22 cellular contexts compared by ENCODE assay signal in genomic region chr9:78904686-78905085, GRCh38.
DNase-seq lines count a peak whose midpoint lies in the region; ATAC-seq, FAIRE-seq and TF ChIP-seq lines count a peak whose summit lies in the region.
"Had no signal": no experiment of that assay in that cellular context is flagged by ENCODE, and none has a peak within 500 bp of the region (broad histone marks: within the 10 kb centered on the region; RNA-seq: fewer than 3 reads in every experiment).

No MANE protein-coding gene starts in this region.

- peak; percentile 69 for FAIRE-seq in keratinocyte (lab: Jason Lieb, UNC)
- FAIRE-seq: A204.1, G401.6, GM12892, H1 had no signal

- no peak overlapping the region for H3K27ac Mint-ChIP-seq in T-helper 17 cell
- H3K27ac Mint-ChIP-seq: B cell; CD4-positive, CD25-positive, alpha-beta regulatory T cell; CD8-positive, alpha-beta T cell; H9; HFFc6 had no signal

- no peaks in the 10 kb centered on the region for H3K27me3 Mint-ChIP-seq in T-helper 17 cell
- H3K27me3 Mint-ChIP-seq: B cell; CD4-positive, CD25-positive, alpha-beta regulatory T cell had no signal

- in situ Hi-C loops in mammary epithelial cell (cut with MboI; ENCODE audit: low sequenced_read_pairs in 2 of 2), result no loop called here

- H4K20me1 ChIP-seq in mammary epithelial cell (ENCODE audit: insufficient read depth, low read length), result no peaks in the 10 kb centered on the region
- H4K20me1 ChIP-seq in keratinocyte (ENCODE audit: control insufficient read depth, extremely low read depth, insufficient read depth, low read length), result no peaks in the 10 kb centered on the region
- H4K20me1 ChIP-seq: BLaER1 had no signal

- no peak overlapping the region for H2AFZ ChIP-seq in mammary epithelial cell (ENCODE audit: low read depth, low read length)
- peak overlapping the region; percentile 2 for H2AFZ ChIP-seq in keratinocyte (ENCODE audit: control insufficient read depth, low read length)
- H2AFZ ChIP-seq: GM23248 had no signal

- no peak overlapping the region for H3K9ac ChIP-seq in mammary epithelial cell (ENCODE audit: insufficient read depth, low read length)
- H3K9ac ChIP-seq in keratinocyte (ENCODE audit: control insufficient read depth, extremely low read depth, insufficient read depth, low read length), result no peak overlapping the region
- H3K9ac ChIP-seq: BLaER1, GM23248 had no signal

- H3K36me3 ChIP-seq in mammary epithelial cell (ENCODE audit: insufficient read depth, low read length), result no peaks in the 10 kb centered on the region
- H3K36me3 ChIP-seq in breast epithelium, result no peaks in the 10 kb centered on the region
- no peaks in the 10 kb centered on the region for H3K36me3 ChIP-seq in keratinocyte (ENCODE audit: control insufficient read depth in 2 of 2, extremely low read depth in 1 of 2, insufficient read depth in 2 of 2, low read length in 2 of 2)
- H3K36me3 ChIP-seq: BLaER1 had no signal

- no peak overlapping the region for H3K4me2 ChIP-seq in mammary epithelial cell (ENCODE audit: insufficient read depth, low read depth, low read length)
- peak overlapping the region; percentile 19 for H3K4me2 ChIP-seq in keratinocyte (ENCODE audit: control insufficient read depth, extremely low read depth, insufficient read depth, low read depth, low read length)
- H3K4me2 ChIP-seq: BLaER1 had no signal

- dilution Hi-C loops in mammary epithelial cell (cut with HindIII; ENCODE audit: low sequenced_read_pairs) (no loop called here), keratinocyte (cut with MboI; ENCODE audit: extremely low pct_ligation_motif_present, low sequenced_read_pairs) (no loop called here)

- H3K9me1 ChIP-seq in keratinocyte (ENCODE audit: control insufficient read depth, extremely low read depth, insufficient read depth, low read length), result no peaks in the 10 kb centered on the region

- H3K4me3 Mint-ChIP-seq in T-helper 17 cell, result no peak overlapping the region
- H3K4me3 Mint-ChIP-seq: B cell; CD4-positive, CD25-positive, alpha-beta regulatory T cell; CD8-positive, alpha-beta T cell; H9; HFFc6 had no signal

- no peaks in the 10 kb centered on the region for H3K4me1 Mint-ChIP-seq in T-helper 17 cell
- H3K4me1 Mint-ChIP-seq: B cell; CD4-positive, CD25-positive, alpha-beta regulatory T cell; H9 had no signal

- H3K79me2 ChIP-seq in mammary epithelial cell (ENCODE audit: insufficient read depth, low read length) (no peaks in the 10 kb centered on the region), keratinocyte (ENCODE audit: control insufficient read depth, insufficient read depth, low read length) (no peaks in the 10 kb centered on the region)

- CTCF ChIA-PET in mammary epithelial cell (lab: Charles Lee; ENCODE audit: low non-redundant PET), result no interaction called here

- no peak for TF ChIP-seq POLR2A in breast epithelium (IDR thresholded peaks at IDR 0.05)

- H3K9me3 ChIP-seq in mammary epithelial cell (replicated peaks; ENCODE audit: insufficient read depth, low read length) (no peaks in the 10 kb centered on the region), breast epithelium (peaks cover 0 to 4% of the 10 kb centered on the region in 2 donors), keratinocyte (ENCODE audit: control insufficient read depth, low read depth, low read length) (no peaks in the 10 kb centered on the region), T-helper 17 cell (ENCODE audit: control insufficient read depth, low read length, poor library complexity, severe bottlenecking) (no peaks in the 10 kb centered on the region)
- H3K9me3 ChIP-seq: BLaER1, Caco-2 had no signal

- H3K4me3 ChIP-seq in mammary epithelial cell (replicated peaks in 1 of 3; ENCODE audit: insufficient read depth in 1 of 3, low read depth in 2 of 3, low read length in 3 of 3), result no peak overlapping the region
- no peak overlapping the region for H3K4me3 ChIP-seq in breast epithelium
- no peak overlapping the region for H3K4me3 ChIP-seq in epithelial cell of esophagus (ENCODE audit: low read length)
- H3K4me3 ChIP-seq in keratinocyte (ENCODE audit: control insufficient read depth in 2 of 3, extremely low read depth in 1 of 3, insufficient read depth in 2 of 3, low read depth in 1 of 3, low read length in 3 of 3), result no peak overlapping the region
- H3K4me3 ChIP-seq: BLaER1, GM23248 had no signal

- TF ChIP-seq CTCF in mammary epithelial cell (conservative IDR thresholded peaks at IDR 0.05 in 1 of 2, IDR thresholded peaks at IDR 0.05 in 1 of 2; ENCODE audit: extremely low read depth in 1 of 2, insufficient read depth in 1 of 2, low read depth in 1 of 2, low read length in 2 of 2) (no peak), breast epithelium (IDR thresholded peaks at IDR 0.05) (no peak), epithelial cell of esophagus (IDR thresholded peaks at IDR 0.05; ENCODE audit: insufficient read depth, low read depth, low read length, missing control alignments) (no peak), keratinocyte (optimal IDR thresholded peaks at IDR 0.05 in 1 of 3, IDR thresholded peaks at IDR 0.05 in 1 of 3, conservative IDR thresholded peaks at IDR 0.05 in 1 of 3; ENCODE audit: extremely low read depth in 1 of 3, insufficient read depth in 2 of 3, low read length in 3 of 3) (no peak)

- peak; percentile 54 for DNase-seq in mammary epithelial cell
- no peak for DNase-seq in breast epithelium (ENCODE audit: low spot score in 2 of 2)
- DNase-seq in epithelial cell of esophagus (ENCODE audit: low read depth), result peak; percentile 85
- DNase-seq in keratinocyte (ENCODE audit: low read depth, low spot score), result no peak
- no peak for DNase-seq in T-helper 17 cell
- DNase-seq in NCI-H526 treated with DMSO at 0.1 percent for 48 hours (lab: John Stamatoyannopoulos, UW), result no peak
- DNase-seq: Caco-2; CD4-positive, CD25-positive, alpha-beta regulatory T cell; CD8-positive, alpha-beta T cell; DMS153; DND-41; GM23248; H9; HFFc6 had no signal

- H3K36me3 Mint-ChIP-seq in T-helper 17 cell (ENCODE audit: low read depth), result no peaks in the 10 kb centered on the region
- H3K36me3 Mint-ChIP-seq: CD4-positive, CD25-positive, alpha-beta regulatory T cell; CD8-positive, alpha-beta T cell had no signal

- BruUV-seq in mammary epithelial cell (replicated peaks; lab: Mats Ljungman, UMichigan), result no TSS peak

- intact Hi-C loops in mammary epithelial cell (cut with micrococcal nuclease) (no loop called here), breast epithelium (cut with DNase I; ENCODE audit: low total_unique reads) (no loop called here)

- ATAC-seq in T-helper 17 cell, result no peak
- ATAC-seq: CD8-positive, alpha-beta T cell had no signal

- H3K4me1 ChIP-seq in mammary epithelial cell (ENCODE audit: insufficient read depth, low read length) (peaks cover 18% of the 10 kb centered on the region), breast epithelium (no peaks in the 10 kb centered on the region), keratinocyte (ENCODE audit: control insufficient read depth, extremely low read depth, insufficient read depth, low read length) (peaks cover 9% of the 10 kb centered on the region)
- H3K4me1 ChIP-seq: BLaER1, Caco-2 had no signal

- H3K27me3 ChIP-seq in mammary epithelial cell (ENCODE audit: insufficient read depth, low read length) (no peaks in the 10 kb centered on the region), breast epithelium (no peaks in the 10 kb centered on the region), keratinocyte (ENCODE audit: control insufficient read depth, extremely low read depth, insufficient read depth, low read length) (no peaks in the 10 kb centered on the region)
- H3K27me3 ChIP-seq: BLaER1 had no signal

- no peak overlapping the region for H3K27ac ChIP-seq in mammary epithelial cell (ENCODE audit: insufficient read depth, low read depth, low read length)
- no peak overlapping the region for H3K27ac ChIP-seq in breast epithelium
- H3K27ac ChIP-seq in keratinocyte (ENCODE audit: control insufficient read depth, insufficient read depth, low read length), result no peak overlapping the region
- H3K27ac ChIP-seq: 22Rv1, BLaER1, C4-2B, GM23248 had no signal

Comparison
In these comparisons a context has a peak if more than half of its experiments do, and no peak if none do; other contexts are left out.
1. DNase-seq: peak in mammary epithelial cell (single experiment) and epithelial cell of esophagus (single experiment); none in breast epithelium (0 of 2), keratinocyte (single experiment), T-helper 17 cell (0 of 3) and NCI-H526 treated with DMSO at 0.1 percent for 48 hours (single experiment).